11 cellular contexts compared by ENCODE assay signal in genomic region chr20:17878912-17879602, GRCh38.
DNase-seq lines count a peak whose midpoint lies in the region; ATAC-seq and TF ChIP-seq lines count a peak whose summit lies in the region.
"Had no signal": no experiment of that assay in that cellular context is flagged by ENCODE, and none has a peak within 500 bp of the region (broad histone marks: within the 10 kb centered on the region; RNA-seq: fewer than 3 reads in every experiment).

No MANE protein-coding gene starts in this region.

- peak overlapping the region in 1 of 7 donors; percentile 17 for H3K27ac Mint-ChIP-seq in CD14-positive monocyte
- peak overlapping the region; percentile 1 to 68 (median 5) for H3K27ac Mint-ChIP-seq in IgD-negative memory B cell

- H3K36me3 Mint-ChIP-seq in CD14-positive monocyte (no peaks in the 10 kb centered on the region), IgD-negative memory B cell (no peaks in the 10 kb centered on the region)

- no peaks in the 10 kb centered on the region for H3K36me3 ChIP-seq in heart right ventricle

- H3K27ac ChIP-seq in heart right ventricle, result no peak overlapping the region

- ATAC-seq in GM18502 (IDR thresholded peaks at IDR 0.05; ENCODE audit: poor library complexity, unreplicated experiment) (peak; percentile 46), HG03457 (IDR thresholded peaks at IDR 0.05; ENCODE audit: unreplicated experiment) (no peak), heart right ventricle (no peak)

- H3K4me1 Mint-ChIP-seq in CD14-positive monocyte (peaks cover 19% of the 10 kb centered on the region), IgD-negative memory B cell (peaks cover 11 to 17% (median 15%) of the 10 kb centered on the region in 3 donors)

- H3K4me3 ChIP-seq in foreskin fibroblast (ENCODE audit: low read depth in 1 of 2, low read length in 2 of 2) (no peak overlapping the region), heart right ventricle (no peak overlapping the region)

- peak; percentile 33 for DNase-seq in CD14-positive monocyte (ENCODE audit: low spot score)
- DNase-seq in foreskin fibroblast, result no peak
- no peak for DNase-seq in NK-92 (lab: John Stamatoyannopoulos, UW; ENCODE audit: unreplicated experiment)
- no peak for DNase-seq in heart right ventricle
- no peak for DNase-seq in ureter (ENCODE audit: low spot score)
- DNase-seq: NCI-H510A, nephron progenitor cell, SHP77 treated with DMSO at 0.1 percent for 48 hours had no signal

- no peaks in the 10 kb centered on the region for H3K9me3 ChIP-seq in heart right ventricle

- WGBS in heart right ventricle, 2 donors, result 63 to 74% methylated on average over 6 of the region's 6 CpGs

- H3K4me3 Mint-ChIP-seq in CD14-positive monocyte (no peak overlapping the region), IgD-negative memory B cell (peak overlapping the region; percentile 4 to 81 (median 50))
- H3K4me3 Mint-ChIP-seq: nephron progenitor cell had no signal

- no peak for TF ChIP-seq CTCF in CD14-positive monocyte (IDR thresholded peaks at IDR 0.05)
- TF ChIP-seq CTCF in foreskin fibroblast (IDR thresholded peaks at IDR 0.05; ENCODE audit: low read depth, low read length), result peak; percentile 3
- peak in 3 of 9 donors; percentile 10 to 19 (median 12) for TF ChIP-seq CTCF in heart right ventricle (IDR thresholded peaks at IDR 0.05)

- intact Hi-C loops in CD14-positive monocyte (cut with micrococcal nuclease) (no loop called here), heart right ventricle (cut with DNase I) (no loop called here)

- H3K9me3 Mint-ChIP-seq in CD14-positive monocyte, result peaks cover 0 to 3% (median 0%) of the 10 kb centered on the region in 7 donors
- no peaks in the 10 kb centered on the region for H3K9me3 Mint-ChIP-seq in IgD-negative memory B cell
- H3K9me3 Mint-ChIP-seq: nephron progenitor cell had no signal

- peaks cover 10 to 36% (median 28%) of the 10 kb centered on the region in 9 donors for H3K4me1 ChIP-seq in heart right ventricle

- H3K27me3 ChIP-seq in heart right ventricle, result no peaks in the 10 kb centered on the region

- H3K27me3 Mint-ChIP-seq in CD14-positive monocyte (ENCODE audit: low read depth in 3 of 3), result peaks cover 3 to 7% (median 4%) of the 10 kb centered on the region in 3 donors
- H3K27me3 Mint-ChIP-seq in IgD-negative memory B cell, result peaks cover 12% of the 10 kb centered on the region

Comparison
In these comparisons a context has a peak if more than half of its experiments do, and no peak if none do; other contexts are left out.
1. H3K4me3 Mint-ChIP-seq: peak in IgD-negative memory B cell (4 of 4); none in CD14-positive monocyte (0 of 2).